ENCODE assay signal across 13 cellular contexts in genomic region chr3:123036352-123037014, GRCh38. TPM values are rescaled to one million over a fixed set of nuclear protein-coding genes. Genes with fewer than 3 reads are reported as not detected.
DNase-seq lines count a peak whose midpoint lies in the region; FAIRE-seq and TF ChIP-seq lines count a peak whose summit lies in the region.
"Had no signal": no experiment of that assay in that cellular context is flagged by ENCODE, and none has a peak within 500 bp of the region (broad histone marks: within the 10 kb centered on the region; RNA-seq: fewer than 3 reads in every experiment).

No MANE protein-coding gene starts in this region.

- no peak overlapping the region for H3K14ac ChIP-seq in mesenchymal stem cell (ENCODE audit: low read length in 2 of 2)

- H3K9me3 ChIP-seq in mesenchymal stem cell (ENCODE audit: control insufficient read depth, low read length) (no peaks in the 10 kb centered on the region), vagina (no peaks in the 10 kb centered on the region)

- H2AK5ac ChIP-seq in mesenchymal stem cell (ENCODE audit: low read length, severe bottlenecking): no peak overlapping the region

- H3K4me1 ChIP-seq in mesenchymal stem cell (ENCODE audit: control insufficient read depth, insufficient read depth, low read depth, low read length) (no peaks in the 10 kb centered on the region), vagina (no peaks in the 10 kb centered on the region)

- 86% methylated on average over 7 of the region's 8 CpGs for WGBS in mesenchymal stem cell

- H3K36me3 Mint-ChIP-seq in activated CD4-positive, alpha-beta T cell treated with anti-CD3 and anti-CD28 coated beads, Interleukin-2, amount 10 ng/mL, durations not matched to agents 7 days and 5 days (ENCODE audit: low read depth): no peaks in the 10 kb centered on the region
- no peaks in the 10 kb centered on the region for H3K36me3 Mint-ChIP-seq in T-helper 2 cell treated with Interferon-gamma antibody and Interleukin-4, amounts not matched to agents 5 μg/mL and 100 μg/mL, for 36 hours (ENCODE audit: low read depth)

- H3K36me3 ChIP-seq in bronchial epithelial cell (ENCODE audit: control insufficient read depth, insufficient read depth, low read length) (no peaks in the 10 kb centered on the region), mesenchymal stem cell (ENCODE audit: control insufficient read depth in 1 of 2, insufficient read depth in 2 of 2, low read depth in 1 of 2, low read length in 2 of 2) (no peaks in the 10 kb centered on the region), vagina (no peaks in the 10 kb centered on the region)

- H2AFZ ChIP-seq in mesenchymal stem cell (ENCODE audit: low read depth, low read length): no peak overlapping the region
- H2AFZ ChIP-seq: PC-9 had no signal

- H4K8ac ChIP-seq in mesenchymal stem cell (ENCODE audit: low read length): no peak overlapping the region

- no peak overlapping the region for H3K27ac Mint-ChIP-seq in activated CD4-positive, alpha-beta T cell treated with anti-CD3 and anti-CD28 coated beads, Interleukin-2, amount 10 ng/mL, durations not matched to agents 7 days and 5 days
- H3K27ac Mint-ChIP-seq in T-helper 2 cell treated with Interferon-gamma antibody and Interleukin-4, amounts not matched to agents 5 μg/mL and 100 μg/mL, for 36 hours: no peak overlapping the region
- H3K27ac Mint-ChIP-seq: endodermal cell had no signal

- H3K79me1 ChIP-seq in mesenchymal stem cell (replicated peaks; ENCODE audit: low read length, poor library complexity, severe bottlenecking): no peaks in the 10 kb centered on the region

- POLR2A ChIA-PET in activated CD4-positive, alpha-beta T cell treated with anti-CD3 and anti-CD28 coated beads, Interleukin-2, amount 10 ng/mL, durations not matched to agents 7 days and 5 days (lab: Charles Lee): no interaction called here

- no peak overlapping the region for H3K4me3 Mint-ChIP-seq in activated CD4-positive, alpha-beta T cell treated with anti-CD3 and anti-CD28 coated beads, Interleukin-2, amount 10 ng/mL, durations not matched to agents 7 days and 5 days
- no peak overlapping the region for H3K4me3 Mint-ChIP-seq in T-helper 2 cell treated with Interferon-gamma antibody and Interleukin-4, amounts not matched to agents 5 μg/mL and 100 μg/mL, for 36 hours
- H3K4me3 Mint-ChIP-seq: endodermal cell had no signal

- H3K4me3 ChIP-seq in bronchial epithelial cell (ENCODE audit: low read depth, low read length): no peak overlapping the region
- no peak overlapping the region for H3K4me3 ChIP-seq in mesenchymal stem cell (ENCODE audit: insufficient read depth in 1 of 2, low read depth in 1 of 2, low read length in 2 of 2)
- no peak overlapping the region for H3K4me3 ChIP-seq in vagina
- H3K4me3 ChIP-seq: PC-9 had no signal

- H2BK120ac ChIP-seq in mesenchymal stem cell (ENCODE audit: low read depth, low read length): no peak overlapping the region

- H3K9ac ChIP-seq in mesenchymal stem cell (ENCODE audit: low read length): no peak overlapping the region

- no peak overlapping the region for H2BK12ac ChIP-seq in mesenchymal stem cell (ENCODE audit: low read length in 2 of 2)

- no peak overlapping the region for H3K27ac ChIP-seq in mesenchymal stem cell (ENCODE audit: low read length, poor library complexity, severe bottlenecking)
- H3K27ac ChIP-seq in vagina: no peak overlapping the region
- H3K27ac ChIP-seq: PC-9 had no signal

- H3K4me2 ChIP-seq in mesenchymal stem cell (ENCODE audit: low read length, poor library complexity, severe bottlenecking): no peak overlapping the region
- H3K4me2 ChIP-seq: PC-9 had no signal

- no peak overlapping the region for H2BK15ac ChIP-seq in mesenchymal stem cell (ENCODE audit: low read depth, poor library complexity, severe bottlenecking)

- H3K4me1 Mint-ChIP-seq in activated CD4-positive, alpha-beta T cell treated with anti-CD3 and anti-CD28 coated beads, Interleukin-2, amount 10 ng/mL, durations not matched to agents 7 days and 5 days: no peaks in the 10 kb centered on the region
- H3K4me1 Mint-ChIP-seq in T-helper 2 cell treated with Interferon-gamma antibody and Interleukin-4, amounts not matched to agents 5 μg/mL and 100 μg/mL, for 36 hours (ENCODE audit: low read depth): no peaks in the 10 kb centered on the region

- no peaks in the 10 kb centered on the region for H3K9me3 Mint-ChIP-seq in activated CD4-positive, alpha-beta T cell treated with anti-CD3 and anti-CD28 coated beads, Interleukin-2, amount 10 ng/mL, durations not matched to agents 7 days and 5 days
- no peaks in the 10 kb centered on the region for H3K9me3 Mint-ChIP-seq in T-helper 2 cell treated with Interferon-gamma antibody and Interleukin-4, amounts not matched to agents 5 μg/mL and 100 μg/mL, for 36 hours
- H3K9me3 Mint-ChIP-seq: endodermal cell had no signal

- no peak overlapping the region for H4K91ac ChIP-seq in mesenchymal stem cell (ENCODE audit: low read length)

- peaks cover 4% of the 10 kb centered on the region for H3K27me3 ChIP-seq in bronchial epithelial cell (ENCODE audit: control insufficient read depth, insufficient read depth, low read length)
- H3K27me3 ChIP-seq in mesenchymal stem cell (ENCODE audit: control insufficient read depth in 1 of 2, insufficient read depth in 1 of 2, low read length in 2 of 2): peaks cover 43 to 76% of the 10 kb centered on the region in 2 experiments
- H3K27me3 ChIP-seq in vagina: no peaks in the 10 kb centered on the region

- H2BK5ac ChIP-seq in mesenchymal stem cell (ENCODE audit: low read depth, low read length, poor library complexity, severe bottlenecking): no peak overlapping the region

- DNase-seq in EH (ENCODE audit: low read depth) (peak; percentile 66), NCI-H226 (peak; percentile 69), bronchial epithelial cell (ENCODE audit: low read depth) (peak; percentile 84), mesenchymal stem cell (peak; percentile 61), vagina (ENCODE audit: extremely low spot score in 2 of 2) (no peak), urothelium cell line (ENCODE audit: low spot score) (no peak)
- no peak for DNase-seq in activated CD4-positive, alpha-beta T cell treated with anti-CD3 and anti-CD28 coated beads, Interleukin-2, amount 10 ng/mL, durations not matched to agents 7 days and 5 days
- no peak for DNase-seq in T-helper 2 cell treated with Interferon-gamma antibody and Interleukin-4, amounts not matched to agents 5 μg/mL and 100 μg/mL, for 36 hours (ENCODE audit: low spot score)
- DNase-seq: activated naive CD4-positive, alpha-beta T cell treated with anti-CD3 and anti-CD28 coated beads, Interleukin-2, amount 50 U/mL, for 16 hours; endodermal cell; Kasumi-1 had no signal

- peaks cover 53% of the 10 kb centered on the region for H3K27me3 Mint-ChIP-seq in activated CD4-positive, alpha-beta T cell treated with anti-CD3 and anti-CD28 coated beads, Interleukin-2, amount 10 ng/mL, durations not matched to agents 7 days and 5 days
- peaks cover 56% of the 10 kb centered on the region for H3K27me3 Mint-ChIP-seq in T-helper 2 cell treated with Interferon-gamma antibody and Interleukin-4, amounts not matched to agents 5 μg/mL and 100 μg/mL, for 36 hours (ENCODE audit: low read depth)

- TF ChIP-seq CTCF in bronchial epithelial cell (IDR thresholded peaks at IDR 0.05; ENCODE audit: insufficient read depth, low read length, severe bottlenecking): no peak
- no peak for TF ChIP-seq CTCF in vagina (IDR thresholded peaks at IDR 0.05)

- TF ChIP-seq POLR2A in vagina (IDR thresholded peaks at IDR 0.05): no peak

- no peak overlapping the region for H3K4ac ChIP-seq in mesenchymal stem cell (ENCODE audit: low read depth in 1 of 2, low read length in 2 of 2)

- CTCF ChIA-PET in activated CD4-positive, alpha-beta T cell treated with anti-CD3 and anti-CD28 coated beads, Interleukin-2, amount 10 ng/mL, durations not matched to agents 7 days and 5 days (lab: Charles Lee): no interaction called here

- H3K23ac ChIP-seq in mesenchymal stem cell (ENCODE audit: low read length in 2 of 2): no peak overlapping the region

- intact Hi-C loops in vagina (cut with DNase I): no loop called here

- H3K18ac ChIP-seq in mesenchymal stem cell (ENCODE audit: low read depth in 1 of 2, low read length in 2 of 2): no peak overlapping the region

- FAIRE-seq in bronchial epithelial cell (lab: Jason Lieb, UNC) (no peak), urothelium cell line (lab: Jason Lieb, UNC) (no peak)
- FAIRE-seq: keratinocyte had no signal

RNA-seq across cellular contexts. Expression of gene SEMA5B, which starts 8.9 kb away (rescaled TPM):
- total RNA-seq in bronchial epithelial cell (under 0.01 and 0.38 TPM in 2 replicates), vagina (0.25 TPM)
- polyA plus RNA-seq in mesenchymal stem cell (2013, experiment 1 of 2): 0.04 TPM
- polyA plus RNA-seq in mesenchymal stem cell (2013, experiment 2 of 2): 0.10 TPM
- not detected for total RNA-seq in activated CD4-positive, alpha-beta T cell treated with anti-CD3 and anti-CD28 coated beads, Interleukin-2, amount 10 ng/mL, durations not matched to agents 7 days and 5 days
- total RNA-seq: PC-9 had no signal

RNA-seq across cellular contexts. Expression of gene PDIA5, which starts 30.3 kb away (rescaled TPM):
- total RNA-seq in bronchial epithelial cell (29.2 and 32.4 TPM in 2 replicates), vagina (18.9 TPM)
- 99.5 TPM for polyA plus RNA-seq in mesenchymal stem cell (2013, experiment 1 of 2)
- polyA plus RNA-seq in mesenchymal stem cell (2013, experiment 2 of 2): 101 TPM
- total RNA-seq in activated CD4-positive, alpha-beta T cell treated with anti-CD3 and anti-CD28 coated beads, Interleukin-2, amount 10 ng/mL, durations not matched to agents 7 days and 5 days: 10 to 100 TPM; 10.5 to 12.3 TPM

Comparison
In these comparisons a context has a peak if more than half of its experiments do, and no peak if none do; other contexts are left out.
1. DNase-seq: peak in EH (single experiment), NCI-H226 (single experiment), bronchial epithelial cell (single experiment) and mesenchymal stem cell (single experiment); none in vagina (0 of 2), activated CD4-positive, alpha-beta T cell treated with anti-CD3 and anti-CD28 coated beads, Interleukin-2, amount 10 ng/mL, durations not matched to agents 7 days and 5 days (single experiment), T-helper 2 cell treated with Interferon-gamma antibody and Interleukin-4, amounts not matched to agents 5 μg/mL and 100 μg/mL, for 36 hours (single experiment) and urothelium cell line (single experiment).